ENCODE assay signal across 8 cellular contexts in genomic region chr14:20690848-20691640, GRCh38. TPM values are rescaled to one million over a fixed set of nuclear protein-coding genes. Genes with fewer than 3 reads are reported as not detected.
DNase-seq lines count a peak whose midpoint lies in the region; ATAC-seq and TF ChIP-seq lines count a peak whose summit lies in the region.

No MANE protein-coding gene starts in this region.

- intact Hi-C loops in PC-3 (cut with micrococcal nuclease), result loop anchor here (1.0 to 2.0 kb wide), 5 partner anchors 28 to 160 kb away; no protein-coding TSS in a partner anchor

- H3K36me3 ChIP-seq in Karpas-422 (ENCODE audit: insufficient read depth, low read length) (no peaks in the 10 kb centered on the region), PC-3 (ENCODE audit: low read depth, low read length) (no peaks in the 10 kb centered on the region)

- no TSS peak for BruUV-seq in PC-3 (replicated peaks; lab: Mats Ljungman, UMichigan)

- H3K36me3 Mint-ChIP-seq in activated naive CD8-positive, alpha-beta T cell treated with anti-CD3 and anti-CD28 coated beads for 36 hours, result no peaks in the 10 kb centered on the region
- H3K36me3 Mint-ChIP-seq in glutamatergic neuron (ENCODE audit: unreplicated experiment), result no peaks in the 10 kb centered on the region

- H3K27ac Mint-ChIP-seq in activated naive CD8-positive, alpha-beta T cell treated with anti-CD3 and anti-CD28 coated beads for 36 hours, result no peak overlapping the region
- no peak overlapping the region for H3K27ac Mint-ChIP-seq in glutamatergic neuron (ENCODE audit: unreplicated experiment)

- ATAC-seq in GM18868 (IDR thresholded peaks at IDR 0.05; ENCODE audit: unreplicated experiment), result peak; percentile 80
- peak; percentile 89 for ATAC-seq in PC-3
- ATAC-seq in GM19351 (IDR thresholded peaks at IDR 0.05; ENCODE audit: unreplicated experiment), result no peak

- H3K4me2 ChIP-seq in Karpas-422 (ENCODE audit: low read depth, low read length, poor library complexity, severe bottlenecking) (no peak overlapping the region), PC-3 (ENCODE audit: low read length) (peak overlapping the region; percentile 75)

- POLR2A ChIA-PET in PC-3 (lab: Charles Lee; ENCODE audit: unreplicated experiment), result no interaction called here

- 0 out of 2 replicates have a peak, but pooled peaks cover 4% of the 10 kb centered on the region for H4K20me1 ChIP-seq in Karpas-422 (ENCODE audit: insufficient read depth, low read depth, low read length)
- no peaks in the 10 kb centered on the region for H4K20me1 ChIP-seq in PC-3 (ENCODE audit: low read length)

- H3K9ac ChIP-seq in Karpas-422 (ENCODE audit: low read length) (no peak overlapping the region), PC-3 (ENCODE audit: low read length) (no peak overlapping the region)

- H3F3A ChIP-seq in PC-3 (ENCODE audit: low read length, unreplicated experiment), result no peaks in the 10 kb centered on the region

- H3K4me1 ChIP-seq in Karpas-422 (ENCODE audit: low read length) (no peaks in the 10 kb centered on the region), PC-3 (ENCODE audit: insufficient read depth, low read length) (no peaks in the 10 kb centered on the region)

- no peak overlapping the region for H3K27ac ChIP-seq in C4-2B
- H3K27ac ChIP-seq in Karpas-422 (ENCODE audit: low read length), result no peak overlapping the region
- H3K27ac ChIP-seq in PC-3 (ENCODE audit: low read length), result no peak overlapping the region

- H3K9me2 ChIP-seq in Karpas-422 (replicated peaks; ENCODE audit: insufficient read depth, low read length) (no peaks in the 10 kb centered on the region), PC-3 (replicated peaks; ENCODE audit: low read length) (no peaks in the 10 kb centered on the region)

- H3K27me3 ChIP-seq in Karpas-422 (ENCODE audit: low read length) (no peaks in the 10 kb centered on the region), PC-3 (ENCODE audit: low read length) (no peaks in the 10 kb centered on the region)

- peak overlapping the region; percentile 10 for H3K4me3 Mint-ChIP-seq in activated naive CD8-positive, alpha-beta T cell treated with anti-CD3 and anti-CD28 coated beads for 36 hours
- no peak overlapping the region for H3K4me3 Mint-ChIP-seq in glutamatergic neuron (ENCODE audit: unreplicated experiment)

- H3K79me2 ChIP-seq in Karpas-422 (ENCODE audit: low read length) (no peaks in the 10 kb centered on the region), PC-3 (ENCODE audit: low read length) (no peaks in the 10 kb centered on the region)

- DNase-seq in Karpas-422 (peak; percentile 89), PC-3 (peak; percentile 86), glutamatergic neuron (no peak), pons (ENCODE audit: low spot score) (peak; percentile 90)
- peak; percentile 22 for DNase-seq in activated naive CD8-positive, alpha-beta T cell treated with anti-CD3 and anti-CD28 coated beads for 36 hours

- H3K4me1 Mint-ChIP-seq in activated naive CD8-positive, alpha-beta T cell treated with anti-CD3 and anti-CD28 coated beads for 36 hours, result peaks cover 9% of the 10 kb centered on the region
- H3K4me1 Mint-ChIP-seq in glutamatergic neuron (ENCODE audit: low read depth, unreplicated experiment), result no peaks in the 10 kb centered on the region

- 0 out of 2 replicates have a peak overlapping the region, but pooled peaks have one; percentile 5 for H2AFZ ChIP-seq in Karpas-422 (ENCODE audit: low read length)
- H2AFZ ChIP-seq in PC-3 (ENCODE audit: low read length), result peak overlapping the region; percentile 78

- no peaks in the 10 kb centered on the region for H3K27me3 Mint-ChIP-seq in activated naive CD8-positive, alpha-beta T cell treated with anti-CD3 and anti-CD28 coated beads for 36 hours
- no peaks in the 10 kb centered on the region for H3K27me3 Mint-ChIP-seq in glutamatergic neuron (ENCODE audit: unreplicated experiment)

- peak; percentile 86 for TF ChIP-seq CTCF in C4-2B (conservative IDR thresholded peaks at IDR 0.05)
- TF ChIP-seq CTCF in PC-3 (conservative IDR thresholded peaks at IDR 0.05; ENCODE audit: low read depth, low read length), result peak; percentile 92
- peak; percentile 74 for TF ChIP-seq CTCF in glutamatergic neuron (IDR thresholded peaks at IDR 0.05; ENCODE audit: partially characterized antibody, unreplicated experiment)

- CTCF ChIA-PET in PC-3 (lab: Charles Lee), result interaction anchor here (0.5 to 1.4 kb wide), 13 partner anchors 9 to 348 kb away, joined by 3 to 10 read pairs (median 3); no protein-coding TSS in a partner anchor

- H3K9me3 ChIP-seq in Karpas-422 (ENCODE audit: low read length), result no peaks in the 10 kb centered on the region
- H3K9me3 ChIP-seq in PC-3 (ENCODE audit: low read length), result no peaks in the 10 kb centered on the region

- H3K4me3 ChIP-seq in Karpas-422 (ENCODE audit: low read length) (no peak overlapping the region), PC-3 (ENCODE audit: low read length) (peak overlapping the region; percentile 55)

- H3K9me3 Mint-ChIP-seq in activated naive CD8-positive, alpha-beta T cell treated with anti-CD3 and anti-CD28 coated beads for 36 hours, result no peaks in the 10 kb centered on the region
- no peaks in the 10 kb centered on the region for H3K9me3 Mint-ChIP-seq in glutamatergic neuron (ENCODE audit: unreplicated experiment)

RNA-seq across cellular contexts. Expression of gene ANG, which starts 2.5 kb away (rescaled TPM):
- total RNA-seq in Karpas-422 (2014; rRNA removed; shearing (Covaris generic); ENCODE audit: low replicate concordance), result 0.32 and 1.9 TPM in 2 replicates
- total RNA-seq in PC-3 (2014; rRNA removed) (4.8 and 6.6 TPM in 2 replicates), glutamatergic neuron (ENCODE audit: unreplicated experiment) (1.7 TPM)
- total RNA-seq in activated naive CD8-positive, alpha-beta T cell treated with anti-CD3 and anti-CD28 coated beads for 36 hours, result 1 to 10 TPM; 1.1 to 1.3 TPM

RNA-seq across cellular contexts. Expression of gene RNASE4, which starts 6.7 kb away (rescaled TPM):
- 0.48 and 0.54 TPM in 2 replicates for total RNA-seq in Karpas-422 (2014; rRNA removed; shearing (Covaris generic); ENCODE audit: low replicate concordance)
- total RNA-seq in PC-3 (2014; rRNA removed) (5.9 and 8.5 TPM in 2 replicates), glutamatergic neuron (ENCODE audit: unreplicated experiment) (1.7 TPM)
- total RNA-seq in activated naive CD8-positive, alpha-beta T cell treated with anti-CD3 and anti-CD28 coated beads for 36 hours, result under 1 TPM; 0.35 to 0.68 TPM

RNA-seq across cellular contexts. Expression of gene OR6S1, which starts 49.6 kb away (rescaled TPM):
- total RNA-seq in Karpas-422 (2014; rRNA removed; shearing (Covaris generic); ENCODE audit: low replicate concordance), result not detected in 2 replicates
- total RNA-seq in PC-3 (2014; rRNA removed) (not detected in 2 replicates), glutamatergic neuron (ENCODE audit: unreplicated experiment) (not detected)
- total RNA-seq in activated naive CD8-positive, alpha-beta T cell treated with anti-CD3 and anti-CD28 coated beads for 36 hours, result not detected

RNA-seq across cellular contexts. Expression of gene EDDM3A, which starts 54.6 kb away (rescaled TPM):
- not detected in 2 replicates for total RNA-seq in Karpas-422 (2014; rRNA removed; shearing (Covaris generic); ENCODE audit: low replicate concordance)
- total RNA-seq in PC-3 (2014; rRNA removed), result not detected in 2 replicates
- not detected for total RNA-seq in activated naive CD8-positive, alpha-beta T cell treated with anti-CD3 and anti-CD28 coated beads for 36 hours
- not detected for total RNA-seq in glutamatergic neuron (ENCODE audit: unreplicated experiment)
